Comparison of ENCODE assay signal across 1 cellular context in genomic region chr22:37608477-37609239, GRCh38.
TF ChIP-seq lines count a peak whose summit lies in the region.

GGA1 (plus strand) TSS chr22:37608834; CDS start chr22:37608861, 27 bp downstream.

TF ChIP-seq in HepG2, 621 proteins besides CTCF, POLR2A, EP300 and RAD21 (continued from another document and continues in another):
- TF ChIP-seq ZNF512 (CRISPR knock-in tag; IDR thresholded peaks at IDR 0.05) = no peak
- no peak for TF ChIP-seq PAF1 (CRISPR knock-in tag; IDR thresholded peaks at IDR 0.05)
- TF ChIP-seq SSRP1 (CRISPR knock-in tag; IDR thresholded peaks at IDR 0.05) = no peak
- no peak for TF ChIP-seq SCMH1 (CRISPR knock-in tag; IDR thresholded peaks at IDR 0.05; ENCODE audit: borderline replicate concordance)
- TF ChIP-seq NR2F1 (CRISPR knock-in tag; IDR thresholded peaks at IDR 0.05) = peak in 1 of 2 experiments; percentile 45; a peak in 2 of 4 replicates
- no peak; the same call in 1 of the 2 replicates for TF ChIP-seq ZNF790 (CRISPR knock-in tag; IDR thresholded peaks at IDR 0.05; ENCODE audit: borderline replicate concordance)
- no peak for TF ChIP-seq ZNF570 (CRISPR knock-in tag; IDR thresholded peaks at IDR 0.05; ENCODE audit: borderline replicate concordance)
- TF ChIP-seq ZNF605 (CRISPR knock-in tag; IDR thresholded peaks at IDR 0.05) = no peak; the same call in 1 of the 2 replicates
- peak; percentile 60 for TF ChIP-seq HIVEP1 (CRISPR knock-in tag; IDR thresholded peaks at IDR 0.05)
- TF ChIP-seq MTERF4 (CRISPR knock-in tag; IDR thresholded peaks at IDR 0.05) = no peak; the same call in 1 of the 2 replicates
- no peak for TF ChIP-seq NCOA5 (CRISPR knock-in tag; IDR thresholded peaks at IDR 0.05)
- no peak for TF ChIP-seq FUBP1 (CRISPR knock-in tag; IDR thresholded peaks at IDR 0.05; ENCODE audit: borderline replicate concordance)
- no peak for TF ChIP-seq ZNF557 (CRISPR knock-in tag; IDR thresholded peaks at IDR 0.05)
- peak; percentile 61; the same call in 1 of the 2 replicates for TF ChIP-seq CSRNP1 (CRISPR knock-in tag; IDR thresholded peaks at IDR 0.05)
- TF ChIP-seq YEATS2 (CRISPR knock-in tag; IDR thresholded peaks at IDR 0.05; ENCODE audit: borderline replicate concordance) = no peak; the same call in none of the 2 replicates
- TF ChIP-seq SMAD9 (CRISPR knock-in tag; IDR thresholded peaks at IDR 0.05) = no peak
- 0 out of 2 replicates have a peak, but pooled peaks have one; percentile 16 for TF ChIP-seq AKAP8 (CRISPR knock-in tag; IDR thresholded peaks at IDR 0.05)
- peak; percentile 86; the same call in 1 of the 2 replicates for TF ChIP-seq CREBL2 (CRISPR knock-in tag; IDR thresholded peaks at IDR 0.05; ENCODE audit: borderline replicate concordance)
- TF ChIP-seq SIX1 (CRISPR knock-in tag; IDR thresholded peaks at IDR 0.05; ENCODE audit: borderline replicate concordance) = no peak
- TF ChIP-seq MAF1 (CRISPR knock-in tag; IDR thresholded peaks at IDR 0.05; ENCODE audit: borderline replicate concordance) = no peak
- TF ChIP-seq THYN1 (CRISPR knock-in tag; IDR thresholded peaks at IDR 0.05; ENCODE audit: borderline replicate concordance, low read depth) = no peak
- TF ChIP-seq SP1 (IDR thresholded peaks at IDR 0.05) = no peak
- peak; percentile 84; the same call in 1 of the 2 replicates for TF ChIP-seq SP1 (CRISPR knock-in tag; IDR thresholded peaks at IDR 0.05)
- no peak for TF ChIP-seq ZNF282 (IDR thresholded peaks at IDR 0.05; ENCODE audit: partially characterized antibody)
- TF ChIP-seq ZSCAN20 (CRISPR knock-in tag; IDR thresholded peaks at IDR 0.05; ENCODE audit: borderline replicate concordance) = peak; percentile 46; the same call in 1 of the 2 replicates
- peak; percentile 47; the same call in 1 of the 2 replicates for TF ChIP-seq ZBTB7B (CRISPR knock-in tag; IDR thresholded peaks at IDR 0.05)
- peak; percentile 71; the same call in 1 of the 2 replicates for TF ChIP-seq TBX3 (IDR thresholded peaks at IDR 0.05; ENCODE audit: borderline replicate concordance)
- TF ChIP-seq ZNF484 (CRISPR knock-in tag; IDR thresholded peaks at IDR 0.05; ENCODE audit: borderline replicate concordance, low read depth) = no peak
- no peak for TF ChIP-seq ZSCAN22 (CRISPR knock-in tag; IDR thresholded peaks at IDR 0.05)
- no peak for TF ChIP-seq FIP1L1 (IDR thresholded peaks at IDR 0.05; ENCODE audit: borderline replicate concordance, insufficient read depth, low read depth, low read length)
- TF ChIP-seq ZNF850 (CRISPR knock-in tag; conservative IDR thresholded peaks at IDR 0.05) = no peak
- no peak for TF ChIP-seq FOXP1 (IDR thresholded peaks at IDR 0.05)
- no peak for TF ChIP-seq FOXP1 (CRISPR knock-in tag; IDR thresholded peaks at IDR 0.05)
- no peak for TF ChIP-seq ZNF513 (CRISPR knock-in tag; conservative IDR thresholded peaks at IDR 0.05)
- TF ChIP-seq TBX2 (CRISPR knock-in tag; IDR thresholded peaks at IDR 0.05; ENCODE audit: borderline replicate concordance) = peak; percentile 75
- peak; percentile 40; the same call in 1 of the 2 replicates for TF ChIP-seq PAXIP1 (CRISPR knock-in tag; conservative IDR thresholded peaks at IDR 0.05)
- peak; percentile 35; the same call in 1 of the 2 replicates for TF ChIP-seq FOXA3 (CRISPR knock-in tag; IDR thresholded peaks at IDR 0.05)
- peak; percentile 69; the same call in 1 of the 2 replicates for TF ChIP-seq KDM5B (CRISPR knock-in tag; IDR thresholded peaks at IDR 0.05; ENCODE audit: borderline replicate concordance)
- TF ChIP-seq ZBTB40 (IDR thresholded peaks at IDR 0.05) = peak; percentile 80
- peak; percentile 57; the same call in 1 of the 2 replicates for TF ChIP-seq ZBTB40 (CRISPR knock-in tag; IDR thresholded peaks at IDR 0.05)
- no peak for TF ChIP-seq ZNF432 (CRISPR knock-in tag; IDR thresholded peaks at IDR 0.05; ENCODE audit: borderline replicate concordance)
